In genomic region chr6:132490478-132491204, GRCh38 we compare ENCODE assay signal across 11 cellular contexts. TPM values are rescaled to one million over a fixed set of nuclear protein-coding genes. Genes with fewer than 3 reads are reported as not detected.
DNase-seq lines count a peak whose midpoint lies in the region; ATAC-seq, FAIRE-seq and TF ChIP-seq lines count a peak whose summit lies in the region.
"Had no signal": no experiment of that assay in that cellular context is flagged by ENCODE, and none has a peak within 500 bp of the region (broad histone marks: within the 10 kb centered on the region; RNA-seq: fewer than 3 reads in every experiment).

No MANE protein-coding gene starts in this region.

- ATAC-seq in GM21367 (IDR thresholded peaks at IDR 0.05; ENCODE audit: unreplicated experiment) (peak; percentile 51), HG03460 (IDR thresholded peaks at IDR 0.05; ENCODE audit: unreplicated experiment) (peak; percentile 52), left ventricle myocardium superior (peak; percentile 75), aorta (ENCODE audit: low FRiP score) (peak; percentile 77)
- no peak for ATAC-seq in CD8-positive, alpha-beta T cell

- POLR2A ChIA-PET in CD8-positive, alpha-beta T cell (lab: Charles Lee), result no interaction called here

- H3K27me3 Mint-ChIP-seq in CD8-positive, alpha-beta T cell (ENCODE audit: low read depth), result no peaks in the 10 kb centered on the region

- no peaks in the 10 kb centered on the region for H3K36me3 ChIP-seq in aorta (ENCODE audit: control insufficient read depth in 1 of 2, insufficient read depth in 2 of 2, low read length in 1 of 2)
- H3K36me3 ChIP-seq in CD8-positive, alpha-beta T cell (ENCODE audit: insufficient read depth, low read length), result no peaks in the 10 kb centered on the region

- H3K4me3 Mint-ChIP-seq in CD8-positive, alpha-beta T cell, result no peak overlapping the region

- intact Hi-C loops in left ventricle myocardium superior (cut with micrococcal nuclease), result no loop called here
- intact Hi-C loops in aorta (cut with DNase I), result no loop called here
- intact Hi-C loops in CD8-positive, alpha-beta T cell (cut with DNase I, micrococcal nuclease), result no loop called here

- H3K4me1 ChIP-seq in aorta (ENCODE audit: control insufficient read depth in 1 of 2, insufficient read depth in 2 of 2, low read length in 2 of 2), result peaks cover 2 to 15% of the 10 kb centered on the region in 2 donors
- H3K4me1 ChIP-seq in CD8-positive, alpha-beta T cell (ENCODE audit: insufficient read depth, low read length), result peaks cover 13% of the 10 kb centered on the region

- no peaks in the 10 kb centered on the region for H3K9me3 ChIP-seq in aorta (ENCODE audit: control insufficient read depth, low read length)
- H3K9me3 ChIP-seq in CD8-positive, alpha-beta T cell (ENCODE audit: low read length), result no peaks in the 10 kb centered on the region

- peaks cover 12% of the 10 kb centered on the region for H3K4me1 Mint-ChIP-seq in CD8-positive, alpha-beta T cell (ENCODE audit: low read depth)

- 25 to 27% methylated on average over 10 of the region's 10 CpGs for WGBS in aorta, 2 donors

- H3K27me3 ChIP-seq in aorta (ENCODE audit: control insufficient read depth in 1 of 2, insufficient read depth in 2 of 2, low read length in 1 of 2), result no peaks in the 10 kb centered on the region
- H3K27me3 ChIP-seq in CD8-positive, alpha-beta T cell (ENCODE audit: insufficient read depth, low read length), result no peaks in the 10 kb centered on the region

- CTCF ChIA-PET in CD8-positive, alpha-beta T cell (lab: Charles Lee), result interaction anchor here (1.2 to 10.5 kb wide), 2 partner anchors 22 to 211 kb away, joined by 3 to 163 read pairs; partner anchors contain the start of gene STX7

- DNase-seq in left ventricle myocardium superior, result peak; percentile 33
- no peak for DNase-seq in aorta
- no peak for DNase-seq in NCI-H2107 treated with DMSO at 0.1 percent for 48 hours (lab: John Stamatoyannopoulos, UW; ENCODE audit: unreplicated experiment)
- DNase-seq in CD8-positive, alpha-beta T cell, result no peak
- no peak for DNase-seq in RCC 7860 (ENCODE audit: low spot score)
- DNase-seq: NCI-H1436 treated with DMSO at 0.1 percent for 48 hours had no signal

- no peaks in the 10 kb centered on the region for H3K9me3 Mint-ChIP-seq in CD8-positive, alpha-beta T cell

- TF ChIP-seq CTCF in CD8-positive, alpha-beta T cell (IDR thresholded peaks at IDR 0.05), result no peak

- H3K4me3 ChIP-seq in aorta (ENCODE audit: low read length in 2 of 2), result no peak overlapping the region
- no peak overlapping the region for H3K4me3 ChIP-seq in CD8-positive, alpha-beta T cell (ENCODE audit: low read depth, low read length)

- H3K27ac ChIP-seq in aorta (ENCODE audit: low read depth in 1 of 2, low read length in 2 of 2), result peak overlapping the region in 1 of 2 donors; percentile 73
- H3K27ac ChIP-seq in CD8-positive, alpha-beta T cell (ENCODE audit: low read depth, low read length), result no peak overlapping the region
- H3K27ac ChIP-seq: VCaP had no signal

- H3K36me3 Mint-ChIP-seq in CD8-positive, alpha-beta T cell, result peaks cover 25% of the 10 kb centered on the region

- FAIRE-seq in RCC 7860 (lab: Jason Lieb, UNC), result no peak

- no peak overlapping the region for H3K27ac Mint-ChIP-seq in CD8-positive, alpha-beta T cell

RNA-seq across cellular contexts. Expression of gene STX7, which starts 22.3 kb away (rescaled TPM):
- total RNA-seq in left ventricle myocardium superior, result 59.0 TPM
- 10 to 100 TPM; 51.5 to 80.7 TPM for total RNA-seq in aorta
- polyA plus RNA-seq in aorta, result 10 to 100 TPM; 24.1 to 36.1 TPM
- 1 to 10 TPM; 5.4 to 5.5 TPM for total RNA-seq in CD8-positive, alpha-beta T cell

RNA-seq across cellular contexts. Expression of gene TAAR9, which starts 47.4 kb away (rescaled TPM):
- total RNA-seq in left ventricle myocardium superior, result not detected
- not detected for total RNA-seq in aorta
- not detected for polyA plus RNA-seq in aorta
- not detected for total RNA-seq in CD8-positive, alpha-beta T cell
- total RNA-seq: dermis microvascular lymphatic vessel endothelial cell, liver had no signal
- polyA plus RNA-seq: liver had no signal
